Comparison of ENCODE assay signal across 9 cellular contexts in genomic region chr12:97306121-97306520, GRCh38.
DNase-seq lines count a peak whose midpoint lies in the region; ATAC-seq and TF ChIP-seq lines count a peak whose summit lies in the region.
"Had no signal": no experiment of that assay in that cellular context is flagged by ENCODE, and none has a peak within 500 bp of the region (broad histone marks: within the 10 kb centered on the region; RNA-seq: fewer than 3 reads in every experiment).

No MANE protein-coding gene starts in this region.

- TF ChIP-seq CTCF in GM10266 (IDR thresholded peaks at IDR 0.05; ENCODE audit: control insufficient read depth, insufficient read depth, low read depth, missing control alignments) (no peak), type B pancreatic cell (conservative IDR thresholded peaks at IDR 0.05) (no peak)

- H3K4me1 Mint-ChIP-seq in type B pancreatic cell (ENCODE audit: unreplicated experiment) = no peaks in the 10 kb centered on the region

- H3K9me3 Mint-ChIP-seq in type B pancreatic cell = no peaks in the 10 kb centered on the region
- H3K9me3 Mint-ChIP-seq: activated T-helper 2 cell treated with anti-CD3 and anti-CD28 coated beads, Interferon-gamma antibody, Interleukin-2, Interleukin-4, amounts not matched to agents 10 μg/mL and 5 μg/mL and 100 μg/mL, durations not matched to agents 14 hours and 24 hours and 36 hours had no signal

- peak; percentile 96 for ATAC-seq in GM19438 (IDR thresholded peaks at IDR 0.05; ENCODE audit: low read depth, unreplicated experiment)
- ATAC-seq in HG03064 (IDR thresholded peaks at IDR 0.05; ENCODE audit: low read depth, unreplicated experiment) = peak; percentile 96

- peaks cover 5% of the 10 kb centered on the region for H3K27me3 Mint-ChIP-seq in type B pancreatic cell

- peak; percentile 15 for DNase-seq in GM10266 (ENCODE audit: extremely low spot score)
- peak; percentile 94 for DNase-seq in NOMO-1 treated with DMSO at 0.1 percent for 48 hours (lab: John Stamatoyannopoulos, UW; ENCODE audit: unreplicated experiment)
- no peak for DNase-seq in stimulated activated naive CD4-positive, alpha-beta T cell (lab: John Stamatoyannopoulos, UW)
- DNase-seq in NCI-H2196 (lab: John Stamatoyannopoulos, UW; ENCODE audit: unreplicated experiment) = no peak
- DNase-seq in stimulated activated CD4-positive, alpha-beta T cell treated with anti-CD3 and anti-CD28 coated beads, Interleukin-2, amount 100 ng/mL, for 24 hours = no peak
- no peak for DNase-seq in type B pancreatic cell (ENCODE audit: extremely low spot score, unreplicated experiment)

- no peaks in the 10 kb centered on the region for H3K36me3 Mint-ChIP-seq in type B pancreatic cell

- H3K27ac Mint-ChIP-seq in type B pancreatic cell = no peak overlapping the region
- H3K27ac Mint-ChIP-seq: activated T-helper 2 cell treated with anti-CD3 and anti-CD28 coated beads, Interferon-gamma antibody, Interleukin-2, Interleukin-4, amounts not matched to agents 10 μg/mL and 5 μg/mL and 100 μg/mL, durations not matched to agents 14 hours and 24 hours and 36 hours had no signal

- no peak overlapping the region for H3K4me3 Mint-ChIP-seq in type B pancreatic cell

Comparison
In these comparisons a context has a peak if more than half of its experiments do, and no peak if none do; other contexts are left out.
1. DNase-seq: peak in GM10266 (single experiment) and NOMO-1 treated with DMSO at 0.1 percent for 48 hours (single experiment); none in stimulated activated naive CD4-positive, alpha-beta T cell (0 of 6), NCI-H2196 (single experiment), stimulated activated CD4-positive, alpha-beta T cell treated with anti-CD3 and anti-CD28 coated beads, Interleukin-2, amount 100 ng/mL, for 24 hours (0 of 2) and type B pancreatic cell (single experiment).